Comparison of ENCODE assay signal across 15 cellular contexts in the genomic region with DNA sequence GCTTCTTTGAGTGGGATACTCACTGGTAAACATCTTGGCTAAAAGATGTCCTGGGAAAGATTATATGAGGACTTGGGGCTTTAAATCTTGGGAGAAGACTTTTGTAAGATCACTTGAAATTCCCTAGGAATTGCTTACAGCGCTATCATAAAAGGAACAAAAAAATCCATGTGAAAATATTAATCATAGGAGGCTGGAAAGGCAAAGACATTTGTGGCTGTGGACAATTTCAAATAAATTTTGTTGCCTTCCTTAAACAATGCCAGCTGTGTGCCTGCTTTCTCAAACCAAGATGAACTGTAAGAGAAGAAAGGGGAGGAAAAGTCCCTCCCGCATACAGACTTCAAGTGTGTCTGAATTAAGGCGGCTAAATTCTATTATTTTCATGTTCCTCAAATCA.
"Had no signal": no experiment of that assay in that cellular context is flagged by ENCODE, and none has a peak within 500 bp of the region (broad histone marks: within the 10 kb centered on the region; RNA-seq: fewer than 3 reads in every experiment).

No MANE protein-coding gene starts in this region.

- H3K4me3 Mint-ChIP-seq: activated CD8-positive, alpha-beta T cell treated with anti-CD3 and anti-CD28 coated beads, Interleukin-2, amount 10 ng/mL, durations not matched to agents 7 days and 5 days; activated naive CD8-positive, alpha-beta T cell treated with anti-CD3 and anti-CD28 coated beads, Interleukin-2, amount 50 U/mL, for 24 hours; activated T-helper 1 cell treated with anti-CD3 and anti-CD28 coated beads, Interleukin-12 subunit alpha, Interleukin-12 subunit beta, Interleukin-2, Interleukin-4 antibody, amounts not matched to agents 30 ng/mL and 10 ng/mL and 1 ng/mL, durations not matched to agents 14 hours and 24 hours and 36 hours; neural progenitor cell; stimulated activated effector memory CD8-positive, alpha-beta T cell treated with anti-CD3 and anti-CD28 coated beads, Interleukin-12 subunit alpha, Interleukin-12 subunit beta, amount 100 ng/mL, for 72 hours; type B pancreatic cell had no signal

- H3K79me2 ChIP-seq: parathyroid adenoma had no signal

- ATAC-seq: activated CD8-positive, alpha-beta T cell treated with anti-CD3 and anti-CD28 coated beads, Interleukin-2, amount 10 ng/mL, durations not matched to agents 7 days and 5 days; activated naive CD8-positive, alpha-beta T cell treated with anti-CD3 and anti-CD28 coated beads, Interleukin-2, amount 50 U/mL, for 24 hours; stimulated activated effector memory CD8-positive, alpha-beta T cell treated with anti-CD3 and anti-CD28 coated beads, Interleukin-12 subunit alpha, Interleukin-12 subunit beta, amount 100 ng/mL, for 72 hours had no signal

- H3K27me3 ChIP-seq: neural progenitor cell had no signal

- H3K9ac ChIP-seq: neural progenitor cell, parathyroid adenoma had no signal

- H3K4me1 Mint-ChIP-seq: activated naive CD8-positive, alpha-beta T cell treated with anti-CD3 and anti-CD28 coated beads, Interleukin-2, amount 50 U/mL, for 24 hours; stimulated activated effector memory CD8-positive, alpha-beta T cell treated with anti-CD3 and anti-CD28 coated beads, Interleukin-12 subunit alpha, Interleukin-12 subunit beta, amount 100 ng/mL, for 72 hours had no signal

- H3K27ac Mint-ChIP-seq: activated CD8-positive, alpha-beta T cell treated with anti-CD3 and anti-CD28 coated beads, Interleukin-2, amount 10 ng/mL, durations not matched to agents 7 days and 5 days; activated naive CD8-positive, alpha-beta T cell treated with anti-CD3 and anti-CD28 coated beads, Interleukin-2, amount 50 U/mL, for 24 hours; activated T-helper 1 cell treated with anti-CD3 and anti-CD28 coated beads, Interleukin-12 subunit alpha, Interleukin-12 subunit beta, Interleukin-2, Interleukin-4 antibody, amounts not matched to agents 30 ng/mL and 10 ng/mL and 1 ng/mL, durations not matched to agents 14 hours and 24 hours and 36 hours; neural progenitor cell; stimulated activated effector memory CD8-positive, alpha-beta T cell treated with anti-CD3 and anti-CD28 coated beads, Interleukin-12 subunit alpha, Interleukin-12 subunit beta, amount 100 ng/mL, for 72 hours; type B pancreatic cell had no signal

- DNase-seq: activated CD4-positive, alpha-beta T cell treated with anti-CD3 and anti-CD28 coated beads for 4 hours; activated CD8-positive, alpha-beta T cell treated with anti-CD3 and anti-CD28 coated beads, Interleukin-2, amount 10 ng/mL, durations not matched to agents 7 days and 5 days; activated naive CD4-positive, alpha-beta T cell treated with Interleukin-2 at 50 U/mL for 16 hours; activated naive CD8-positive, alpha-beta T cell treated with anti-CD3 and anti-CD28 coated beads, Interleukin-2, amount 50 U/mL, for 24 hours; caudate nucleus; effector CD8-positive, alpha-beta T cell; glutamatergic neuron; mesendoderm; small intestine had no signal

- H3K36me3 Mint-ChIP-seq: neural progenitor cell; stimulated activated effector memory CD8-positive, alpha-beta T cell treated with anti-CD3 and anti-CD28 coated beads, Interleukin-12 subunit alpha, Interleukin-12 subunit beta, amount 100 ng/mL, for 72 hours; type B pancreatic cell had no signal

- H3K4me2 ChIP-seq: neural progenitor cell had no signal

- H3K4me3 ChIP-seq: coronary artery, neural progenitor cell had no signal

- H3K9me3 Mint-ChIP-seq: type B pancreatic cell had no signal

- H2AFZ ChIP-seq: neural progenitor cell, parathyroid adenoma had no signal

- H3K36me3 ChIP-seq: neural progenitor cell had no signal

- H3K27ac ChIP-seq: neural progenitor cell, parathyroid adenoma had no signal

- H3K4me1 ChIP-seq: neural progenitor cell, parathyroid adenoma had no signal
